1 cellular context compared by ENCODE assay signal in genomic region chr16:88830250-88830649, GRCh38.
TF ChIP-seq lines count a peak whose summit lies in the region.

No MANE protein-coding gene starts in this region.

TF ChIP-seq in WTC11, 78 proteins besides CTCF, POLR2A, EP300 and RAD21:
- no peak for TF ChIP-seq ZNF532 (CRISPR knock-in tag; IDR thresholded peaks at IDR 0.05; ENCODE audit: borderline replicate concordance)
- no peak for TF ChIP-seq ZNF281 (CRISPR knock-in tag; IDR thresholded peaks at IDR 0.05)
- no peak for TF ChIP-seq USF1 (CRISPR knock-in tag; IDR thresholded peaks at IDR 0.05)
- TF ChIP-seq ZNF425 (CRISPR knock-in tag; conservative IDR thresholded peaks at IDR 0.05) = no peak
- no peak for TF ChIP-seq TEAD4 (CRISPR knock-in tag; IDR thresholded peaks at IDR 0.05)
- no peak for TF ChIP-seq NFYB (CRISPR knock-in tag; conservative IDR thresholded peaks at IDR 0.05; ENCODE audit: low read depth)
- no peak for TF ChIP-seq CDX4 (CRISPR knock-in tag; IDR thresholded peaks at IDR 0.05; ENCODE audit: borderline replicate concordance)
- no peak for TF ChIP-seq ARID4B (CRISPR knock-in tag; IDR thresholded peaks at IDR 0.05; ENCODE audit: borderline replicate concordance)
- no peak for TF ChIP-seq TP53 (CRISPR knock-in tag; IDR thresholded peaks at IDR 0.05)
- no peak for TF ChIP-seq ATF2 (CRISPR knock-in tag; IDR thresholded peaks at IDR 0.05; ENCODE audit: borderline replicate concordance, low read depth)
- no peak for TF ChIP-seq MLX (CRISPR knock-in tag; IDR thresholded peaks at IDR 0.05)
- TF ChIP-seq TCF7 (CRISPR knock-in tag; IDR thresholded peaks at IDR 0.05; ENCODE audit: low read depth) = no peak
- TF ChIP-seq MAX (CRISPR knock-in tag; IDR thresholded peaks at IDR 0.05) = no peak
- no peak for TF ChIP-seq ZNF512 (CRISPR knock-in tag; IDR thresholded peaks at IDR 0.05; ENCODE audit: borderline replicate concordance)
- no peak for TF ChIP-seq NR2C2 (CRISPR knock-in tag; IDR thresholded peaks at IDR 0.05)
- no peak for TF ChIP-seq PREB (CRISPR knock-in tag; IDR thresholded peaks at IDR 0.05; ENCODE audit: borderline replicate concordance)
- no peak for TF ChIP-seq ZBTB43 (CRISPR knock-in tag; IDR thresholded peaks at IDR 0.05)
TF ChIP-seq in WTC11: peak in this region for 0.
